1 cellular context compared by ENCODE assay signal in genomic region chr6:89583559-89583958, GRCh38.
TF ChIP-seq lines count a peak whose summit lies in the region.

No MANE protein-coding gene starts in this region.

TF ChIP-seq in H1, 55 proteins besides CTCF, POLR2A, EP300 and RAD21:
- TF ChIP-seq HDAC6 (IDR thresholded peaks at IDR 0.05; ENCODE audit: low read depth, low read length) (no peak), KDM1A (IDR thresholded peaks at IDR 0.05; ENCODE audit: borderline replicate concordance, low read length) (no peak), TBP (IDR thresholded peaks at IDR 0.05; ENCODE audit: low read depth, low read length) (no peak), POU5F1 (IDR thresholded peaks at IDR 0.05; ENCODE audit: low read depth, low read length) (no peak)
